8 cellular contexts compared by ENCODE assay signal in genomic region chr2:158753561-158754302, GRCh38. TPM values are rescaled to one million over a fixed set of nuclear protein-coding genes. Genes with fewer than 3 reads are reported as not detected.
DNase-seq lines count a peak whose midpoint lies in the region; ATAC-seq and TF ChIP-seq lines count a peak whose summit lies in the region.

No MANE protein-coding gene starts in this region.

- peak overlapping the region in 1 of 5 donors; percentile 2 for H3K27ac ChIP-seq in adrenal gland
- no peak overlapping the region for H3K27ac ChIP-seq in rectal smooth muscle tissue (ENCODE audit: low read depth, low read length)

- DNase-seq in EL (peak; percentile 61), NCI-H526 treated with DMSO at 0.1 percent for 48 hours (lab: John Stamatoyannopoulos, UW) (peak; percentile 52), adrenal gland (peak; percentile 48 to 71 (median 58)), left ventricle myocardium superior (peak; percentile 43)

- peak; percentile 94 for ATAC-seq in GM19395 (IDR thresholded peaks at IDR 0.05; ENCODE audit: unreplicated experiment)
- ATAC-seq in HG03457 (IDR thresholded peaks at IDR 0.05; ENCODE audit: unreplicated experiment), result peak; percentile 79
- peak; percentile 93 for ATAC-seq in left ventricle myocardium superior
- ATAC-seq in stimulated activated memory B cell treated with anti-CD40 and anti-IgM and Interleukin-4, amounts not matched to agents 10 μg/mL and 1 μg/mL and 100 μg/mL, for 72 hours, result no peak

- H3K27me3 Mint-ChIP-seq in stimulated activated memory B cell treated with anti-CD40 and anti-IgM and Interleukin-4, amounts not matched to agents 10 μg/mL and 1 μg/mL and 100 μg/mL, for 72 hours, result peaks cover 8% of the 10 kb centered on the region

- no peaks in the 10 kb centered on the region for H3K9me3 Mint-ChIP-seq in stimulated activated memory B cell treated with anti-CD40 and anti-IgM and Interleukin-4, amounts not matched to agents 10 μg/mL and 1 μg/mL and 100 μg/mL, for 72 hours

- no peak overlapping the region for H3K27ac Mint-ChIP-seq in stimulated activated memory B cell treated with anti-CD40 and anti-IgM and Interleukin-4, amounts not matched to agents 10 μg/mL and 1 μg/mL and 100 μg/mL, for 72 hours

- H3K4me1 ChIP-seq in adrenal gland (replicated peaks in 1 of 2) (peaks cover 0 to 6% of the 10 kb centered on the region in 2 donors), rectal smooth muscle tissue (ENCODE audit: control insufficient read depth, insufficient read depth, low read length) (no peaks in the 10 kb centered on the region)

- TF ChIP-seq CTCF in adrenal gland (IDR thresholded peaks at IDR 0.05), result peak; percentile 76 to 92 (median 86)

- intact Hi-C loops in adrenal gland (cut with DNase I), result loop anchor here (2.0 to 5.0 kb wide), 2 partner anchors 725 to 726 kb away; no protein-coding TSS in a partner anchor
- intact Hi-C loops in left ventricle myocardium superior (cut with micrococcal nuclease), result loop anchor here (5.0 to 10.0 kb wide), 2 partner anchors 289 to 721 kb away; no protein-coding TSS in a partner anchor

- H3K4me1 Mint-ChIP-seq in stimulated activated memory B cell treated with anti-CD40 and anti-IgM and Interleukin-4, amounts not matched to agents 10 μg/mL and 1 μg/mL and 100 μg/mL, for 72 hours, result no peaks in the 10 kb centered on the region

- H3K4me3 ChIP-seq in adrenal gland (peak overlapping the region in 1 of 4 donors; percentile 40), rectal smooth muscle tissue (ENCODE audit: low read length) (peak overlapping the region; percentile 48)

- no peak overlapping the region for H3K4me3 Mint-ChIP-seq in stimulated activated memory B cell treated with anti-CD40 and anti-IgM and Interleukin-4, amounts not matched to agents 10 μg/mL and 1 μg/mL and 100 μg/mL, for 72 hours

- no peaks in the 10 kb centered on the region for H3K9me3 ChIP-seq in adrenal gland (replicated peaks in 1 of 3)

- 15 to 19% (median 18%) methylated on average over 12 of the region's 12 CpGs for WGBS in adrenal gland, 4 donors

- H3K27me3 ChIP-seq in adrenal gland (no peaks in the 10 kb centered on the region), rectal smooth muscle tissue (ENCODE audit: control insufficient read depth, insufficient read depth, low read length) (no peaks in the 10 kb centered on the region)

- H3K36me3 Mint-ChIP-seq in stimulated activated memory B cell treated with anti-CD40 and anti-IgM and Interleukin-4, amounts not matched to agents 10 μg/mL and 1 μg/mL and 100 μg/mL, for 72 hours, result no peaks in the 10 kb centered on the region

- H3K9ac ChIP-seq in rectal smooth muscle tissue (ENCODE audit: low read length), result no peak overlapping the region

- no peak for TF ChIP-seq POLR2A in adrenal gland (IDR thresholded peaks at IDR 0.05)

- H3K36me3 ChIP-seq in adrenal gland (replicated peaks in 1 of 2) (no peaks in the 10 kb centered on the region), rectal smooth muscle tissue (ENCODE audit: control insufficient read depth, insufficient read depth, low read length) (no peaks in the 10 kb centered on the region)

RNA-seq across cellular contexts. Expression of gene DAPL1, which starts 41.4 kb away (rescaled TPM):
- total RNA-seq in adrenal gland (100 to 1,000 TPM in 1 of 8 donors, 10 to 100 TPM in 7; 22.3 to 151 (median 42.8) TPM), left ventricle myocardium superior (not detected)
- polyA plus RNA-seq in adrenal gland, result 100 to 1,000 TPM in 1 of 3 donors, 10 to 100 TPM in 2; 17.6 to 177 (median 33.8) TPM

Comparison
In these comparisons a context has a peak if more than half of its experiments do, and no peak if none do; other contexts are left out.
1. RNA of gene DAPL1, which starts 41.4 kb away (total RNA-seq): 22.3 to 151 TPM in adrenal gland; not detected in left ventricle myocardium superior (single experiment); every median in the first group is over 10 times any median in the second.
2. Peak in every context shown above with its lines, with median percentiles within 50 percentile points of each other: DNase-seq.